ENCODE assay signal across 10 cellular contexts in genomic region chr5:6731465-6732237, GRCh38. TPM values are rescaled to one million over a fixed set of nuclear protein-coding genes. Genes with fewer than 3 reads are reported as not detected.
DNase-seq lines count a peak whose midpoint lies in the region; ATAC-seq and TF ChIP-seq lines count a peak whose summit lies in the region.
"Had no signal": no experiment of that assay in that cellular context is flagged by ENCODE, and none has a peak within 500 bp of the region (broad histone marks: within the 10 kb centered on the region; RNA-seq: fewer than 3 reads in every experiment).

No MANE protein-coding gene starts in this region.

- H3K27ac ChIP-seq in PC-3 (ENCODE audit: low read length) (no peak overlapping the region), dorsolateral prefrontal cortex (peak overlapping the region in 35 of 59 donors; percentile 3 to 80 (median 60)), tibial nerve (peak overlapping the region in 2 of 4 donors; percentile 63 to 74)
- H3K27ac ChIP-seq: vagina had no signal

- H3K27me3 ChIP-seq in PC-3 (ENCODE audit: low read length) (no peaks in the 10 kb centered on the region), dorsolateral prefrontal cortex (no peaks in the 10 kb centered on the region), tibial nerve (no peaks in the 10 kb centered on the region)
- H3K27me3 ChIP-seq: vagina had no signal

- no peaks in the 10 kb centered on the region for H3K9me3 ChIP-seq in PC-3 (ENCODE audit: low read length)
- no peaks in the 10 kb centered on the region for H3K9me3 ChIP-seq in tibial nerve
- H3K9me3 ChIP-seq: vagina had no signal

- peaks cover 22 to 39% of the 10 kb centered on the region in 2 donors for H3K36me3 Mint-ChIP-seq in CD14-positive monocyte
- peaks cover 5% of the 10 kb centered on the region for H3K36me3 Mint-ChIP-seq in nephron progenitor cell (ENCODE audit: low read depth)

- H3K4me1 Mint-ChIP-seq in CD14-positive monocyte = peaks cover 66% of the 10 kb centered on the region
- H3K4me1 Mint-ChIP-seq in nephron progenitor cell = peaks cover 71% of the 10 kb centered on the region

- H3K27me3 Mint-ChIP-seq in CD14-positive monocyte (ENCODE audit: low read depth in 3 of 3) (no peaks in the 10 kb centered on the region), nephron progenitor cell (ENCODE audit: low read depth, poor library complexity) (no peaks in the 10 kb centered on the region)

- H3K4me2 ChIP-seq in PC-3 (ENCODE audit: low read length) = 0 out of 2 replicates have a peak overlapping the region, but pooled peaks have one; percentile 1

- no peak overlapping the region for H3K9ac ChIP-seq in PC-3 (ENCODE audit: low read length)

- peaks cover 100% of the 10 kb centered on the region for H3K79me2 ChIP-seq in PC-3 (ENCODE audit: low read length)

- peaks cover 15% of the 10 kb centered on the region for H3K4me1 ChIP-seq in PC-3 (ENCODE audit: insufficient read depth, low read length)
- H3K4me1 ChIP-seq in tibial nerve = peaks cover 0 to 85% (median 51%) of the 10 kb centered on the region in 4 donors

- H3K4me3 ChIP-seq in PC-3 (ENCODE audit: low read length) (no peak overlapping the region), dorsolateral prefrontal cortex (no peak overlapping the region), tibial nerve (no peak overlapping the region)
- H3K4me3 ChIP-seq: vagina had no signal

- TF ChIP-seq CTCF in CD14-positive monocyte (IDR thresholded peaks at IDR 0.05) (no peak), PC-3 (conservative IDR thresholded peaks at IDR 0.05; ENCODE audit: low read depth, low read length) (no peak), dorsolateral prefrontal cortex (IDR thresholded peaks at IDR 0.05 in 54 of 56, conservative IDR thresholded peaks at IDR 0.05 in 2 of 56; ENCODE audit: low read depth in 1 of 56, partially characterized antibody in 56 of 56) (no peak), nephron progenitor cell (IDR thresholded peaks at IDR 0.05) (no peak), tibial nerve (IDR thresholded peaks at IDR 0.05) (no peak)

- H4K20me1 ChIP-seq in PC-3 (ENCODE audit: low read length) = peaks cover 65% of the 10 kb centered on the region

- TF ChIP-seq POLR2A in tibial nerve (IDR thresholded peaks at IDR 0.05) = no peak

- ATAC-seq in PC-3 = no peak

- H3K9me3 Mint-ChIP-seq in CD14-positive monocyte (no peaks in the 10 kb centered on the region), nephron progenitor cell (no peaks in the 10 kb centered on the region)

- peak overlapping the region in 6 of 7 donors; percentile 23 to 85 (median 78) for H3K27ac Mint-ChIP-seq in CD14-positive monocyte
- H3K27ac Mint-ChIP-seq in nephron progenitor cell = peak overlapping the region; percentile 39

- 45 to 51% methylated on average over 7 of the region's 7 CpGs for WGBS in tibial nerve, 2 donors

- no peak overlapping the region for H3K4me3 Mint-ChIP-seq in CD14-positive monocyte
- no peak overlapping the region for H3K4me3 Mint-ChIP-seq in nephron progenitor cell

- CTCF ChIA-PET in PC-3 (lab: Charles Lee) = no interaction called here

- no peaks in the 10 kb centered on the region for H3K9me2 ChIP-seq in PC-3 (replicated peaks; ENCODE audit: low read length)

- POLR2A ChIA-PET in PC-3 (lab: Charles Lee; ENCODE audit: unreplicated experiment) = no interaction called here

- H2AFZ ChIP-seq in PC-3 (ENCODE audit: low read length) = no peak overlapping the region

- intact Hi-C loops in CD14-positive monocyte (cut with micrococcal nuclease) = no loop called here
- intact Hi-C loops in PC-3 (cut with micrococcal nuclease) = no loop called here
- intact Hi-C loops in dorsolateral prefrontal cortex (cut with DNase I) = no loop called here

- DNase-seq in CD14-positive monocyte (ENCODE audit: low spot score) = no peak
- DNase-seq in PC-3 = no peak
- DNase-seq in dorsolateral prefrontal cortex = no peak
- no peak for DNase-seq in nephron progenitor cell
- DNase-seq in NCI-H2081 treated with DMSO at 0.1 percent for 48 hours (lab: John Stamatoyannopoulos, UW) = no peak
- no peak for DNase-seq in NOMO-1 (lab: John Stamatoyannopoulos, UW; ENCODE audit: unreplicated experiment in 2 of 2)
- no peak for DNase-seq in tibial nerve (ENCODE audit: low spot score in 2 of 2)
- no peak for DNase-seq in SKM-1 (lab: John Stamatoyannopoulos, UW; ENCODE audit: unreplicated experiment)
- DNase-seq: stimulated activated CD4-positive, alpha-beta T cell treated with anti-CD3 and anti-CD28 coated beads, Interleukin-4, amount 100 ng/mL, for 4 hours had no signal

- BruUV-seq in PC-3 (replicated peaks; lab: Mats Ljungman, UMichigan) = no TSS peak

- TF ChIP-seq EP300 in tibial nerve (IDR thresholded peaks at IDR 0.05) = no peak

- H3F3A ChIP-seq in PC-3 (ENCODE audit: low read length, unreplicated experiment) = no peaks in the 10 kb centered on the region

- peaks cover 3% of the 10 kb centered on the region; the same call in 1 of the 2 replicates for H3K36me3 ChIP-seq in PC-3 (ENCODE audit: low read depth, low read length)
- no peaks in the 10 kb centered on the region for H3K36me3 ChIP-seq in tibial nerve
- H3K36me3 ChIP-seq: vagina had no signal

RNA-seq across cellular contexts. Expression of gene TENT4A, which starts 18.4 kb away (rescaled TPM):
- under 1 TPM; 0.17 to 0.44 TPM for polyA plus RNA-seq in CD14-positive monocyte
- total RNA-seq in PC-3 (2014; rRNA removed) (39.3 and 42.4 TPM in 2 replicates), dorsolateral prefrontal cortex (10 to 100 TPM; 22.3 to 43.3 (median 32.9) TPM), tibial nerve (10 to 100 TPM; 22.7 to 34.1 (median 29.2) TPM)
